ENCODE assay signal across 24 cellular contexts in the genomic region with DNA sequence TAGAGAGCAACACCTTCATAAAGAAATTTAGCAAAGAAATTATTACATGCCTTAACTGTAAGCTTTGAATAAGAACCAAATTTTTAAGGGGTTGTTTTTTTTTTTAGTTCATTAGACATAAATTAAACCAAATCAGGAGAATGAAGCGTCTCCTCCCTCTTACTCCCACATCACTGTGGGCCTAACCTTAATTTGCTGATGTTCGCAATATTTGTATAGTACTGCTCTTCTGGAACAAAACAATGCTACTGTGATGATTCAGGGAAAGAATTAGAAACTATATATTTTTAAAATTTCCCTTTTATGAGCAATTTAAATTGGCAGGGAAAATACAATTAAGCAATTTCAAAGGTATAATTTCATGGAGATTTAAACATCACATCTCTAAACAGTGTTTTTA.
DNase-seq lines count a peak whose midpoint lies in the region; ATAC-seq, FAIRE-seq and TF ChIP-seq lines count a peak whose summit lies in the region.
"Had no signal": no experiment of that assay in that cellular context is flagged by ENCODE, and none has a peak within 500 bp of the region (broad histone marks: within the 10 kb centered on the region; RNA-seq: fewer than 3 reads in every experiment).

No MANE protein-coding gene starts in this region.

- H3K36me3 ChIP-seq in H7 (replicated peaks; ENCODE audit: control insufficient read depth, insufficient read depth, low read length): no peaks in the 10 kb centered on the region
- H3K36me3 ChIP-seq: BE2C, BLaER1 had no signal

- no peak overlapping the region for H3K4me2 ChIP-seq in A549
- H3K4me2 ChIP-seq: BLaER1 had no signal

- TF ChIP-seq CTCF in A549 (IDR thresholded peaks at IDR 0.05): no peak
- TF ChIP-seq CTCF in nephron (IDR thresholded peaks at IDR 0.05; ENCODE audit: unreplicated experiment in 3 of 3): no peak

- H3K4me3 ChIP-seq in A549 (no peak overlapping the region), H7 (ENCODE audit: insufficient read depth, low read depth, low read length) (no peak overlapping the region)
- H3K4me3 ChIP-seq: BLaER1, GM12878 had no signal

- no peak for TF ChIP-seq POLR2A in A549 (IDR thresholded peaks at IDR 0.05; ENCODE audit: low read length)

- no peak overlapping the region for H3K4me3 Mint-ChIP-seq in nephron
- H3K4me3 Mint-ChIP-seq: CD14-positive monocyte; CD4-positive, alpha-beta memory T cell; CD4-positive, CD25-positive, alpha-beta regulatory T cell; CD8-positive, alpha-beta memory T cell had no signal

- no peaks in the 10 kb centered on the region for H3K9me3 ChIP-seq in A549
- H3K9me3 ChIP-seq: BE2C, BLaER1 had no signal

- H3K27ac ChIP-seq in A549: no peak overlapping the region
- H3K27ac ChIP-seq: 22Rv1, BLaER1 had no signal

- ATAC-seq in A549 (no peak), left lobe of liver (peak; percentile 30)
- ATAC-seq: GM12878 had no signal

- DNase-seq in A549 (ENCODE audit: low read depth in 1 of 2, low spot score in 1 of 2): no peak
- no peak for DNase-seq in left lobe of liver (ENCODE audit: low spot score)
- DNase-seq in H7: no peak
- DNase-seq in activated CD8-positive, alpha-beta memory T cell treated with anti-CD3 and anti-CD28 coated beads, Interleukin-2, amount 50 U/mL, for 48 hours: no peak
- DNase-seq: ACHN; BE2C; C1 segment of cervical spinal cord; CD4-positive, alpha-beta memory T cell; CD4-positive, CD25-positive, alpha-beta regulatory T cell; CD8-positive, alpha-beta memory T cell; COR-L47; DMS 273 treated with DMSO at 0.1 percent for 48 hours; DMS153; DMS79; DND-41; EL; GDM1 had no signal

- no peak for TF ChIP-seq EP300 in A549 (IDR thresholded peaks at IDR 0.05)

- no peaks in the 10 kb centered on the region for H3K27me3 Mint-ChIP-seq in nephron (ENCODE audit: low read depth)
- H3K27me3 Mint-ChIP-seq: CD4-positive, CD25-positive, alpha-beta regulatory T cell had no signal

- H3K4me1 Mint-ChIP-seq in nephron: peaks cover 27% of the 10 kb centered on the region
- H3K4me1 Mint-ChIP-seq: CD14-positive monocyte; CD4-positive, alpha-beta memory T cell; CD4-positive, CD25-positive, alpha-beta regulatory T cell; CD8-positive, alpha-beta memory T cell had no signal

- WGBS in A549 (ENCODE audit: missing lambda C conversion rate): 17% methylated on average over 2 of the region's 2 CpGs

- no peaks in the 10 kb centered on the region for H3K9me3 Mint-ChIP-seq in nephron

- H3K36me3 Mint-ChIP-seq in nephron (ENCODE audit: low read depth): peaks cover 3% of the 10 kb centered on the region
- H3K36me3 Mint-ChIP-seq: CD14-positive monocyte; CD4-positive, alpha-beta memory T cell; CD4-positive, CD25-positive, alpha-beta regulatory T cell; CD8-positive, alpha-beta memory T cell had no signal

- POLR2A ChIA-PET in A549 (lab: Yijun Ruan, JAX): no interaction called here

- H3K4me1 ChIP-seq in A549: no peaks in the 10 kb centered on the region
- H3K4me1 ChIP-seq: BE2C had no signal

- no peaks in the 10 kb centered on the region for H3K27me3 ChIP-seq in H7 (ENCODE audit: control insufficient read depth, insufficient read depth, low read length)
- H3K27me3 ChIP-seq: BE2C, BLaER1 had no signal

- no peak for TF ChIP-seq RAD21 in A549 (conservative IDR thresholded peaks at IDR 0.05 in 1 of 2, IDR thresholded peaks at IDR 0.05 in 1 of 2)

- FAIRE-seq in A549 (lab: Jason Lieb, UNC): no peak
- FAIRE-seq: GM12878, GM12892, GM18507 had no signal

- CTCF ChIA-PET in A549 (lab: Yijun Ruan, JAX): no interaction called here

- peak overlapping the region in 2 of 3 experiments; percentile 80 to 81 for H3K27ac Mint-ChIP-seq in nephron
- H3K27ac Mint-ChIP-seq: CD14-positive monocyte; CD4-positive, alpha-beta memory T cell; CD4-positive, CD25-positive, alpha-beta regulatory T cell; CD8-positive, alpha-beta memory T cell had no signal

TF ChIP-seq in A549, 52 proteins besides CTCF, POLR2A, EP300 and RAD21:
- no peak for TF ChIP-seq TP53 (CRISPR knock-in tag; IDR thresholded peaks at IDR 0.05)
- TF ChIP-seq RCOR1 (IDR thresholded peaks at IDR 0.05; ENCODE audit: low read depth, low read length): no peak
- TF ChIP-seq PBX3 (IDR thresholded peaks at IDR 0.05): no peak
- no peak for TF ChIP-seq FOXS1 (CRISPR knock-in tag; IDR thresholded peaks at IDR 0.05)
- TF ChIP-seq MAFK (IDR thresholded peaks at IDR 0.05; ENCODE audit: partially characterized antibody): peak; percentile 48
- TF ChIP-seq JUNB (IDR thresholded peaks at IDR 0.05): no peak
- TF ChIP-seq EHMT2 (IDR thresholded peaks at IDR 0.05; ENCODE audit: low read depth): no peak
- TF ChIP-seq, protein P1, sequence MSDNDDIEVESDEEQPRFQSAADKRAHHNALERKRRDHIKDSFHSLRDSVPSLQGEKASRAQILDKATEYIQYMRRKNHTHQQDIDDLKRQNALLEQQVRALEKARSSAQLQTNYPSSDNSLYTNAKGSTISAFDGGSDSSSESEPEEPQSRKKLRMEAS (IDR thresholded peaks at IDR 0.05): no peak
